Comparison of ENCODE assay signal across 12 cellular contexts in the genomic region with DNA sequence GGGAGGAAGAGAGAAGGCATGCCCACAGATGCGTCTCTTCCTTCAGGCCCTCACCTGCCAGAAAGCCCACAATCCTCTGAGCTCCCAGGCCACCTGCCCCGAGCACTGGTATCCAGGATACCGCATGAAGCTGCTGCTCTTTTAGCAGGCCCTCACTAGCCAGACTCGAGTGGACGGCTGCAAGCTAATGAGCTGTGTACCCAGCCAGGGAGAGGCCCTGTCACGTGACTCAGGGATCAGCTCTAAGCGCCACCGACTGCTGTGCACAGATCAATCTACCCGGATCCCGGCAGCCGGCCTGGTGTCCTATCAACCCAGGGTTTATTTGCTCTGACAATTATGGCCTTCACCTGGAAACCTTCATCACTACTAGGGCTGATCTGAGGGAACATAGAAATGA. TPM values are rescaled to one million over a fixed set of nuclear protein-coding genes. Genes with fewer than 3 reads are reported as not detected.
A peak's percentile ranks its signal among the peaks of the same experiment; 100 is the strongest.
DNase-seq lines count a peak whose midpoint lies in the region; ATAC-seq and TF ChIP-seq lines count a peak whose summit lies in the region.
"Had no signal": no experiment of that assay in that cellular context is flagged by ENCODE, and none has a peak within 500 bp of the region (broad histone marks: within the 10 kb centered on the region; RNA-seq: fewer than 3 reads in every experiment).

No MANE protein-coding gene starts in this region.

- TF ChIP-seq POLR2A in breast epithelium (IDR thresholded peaks at IDR 0.05): no peak

- peak; percentile 44 for DNase-seq in DMS79 (lab: John Stamatoyannopoulos, UW)
- DNase-seq in NCI-H2029 (lab: John Stamatoyannopoulos, UW): peak; percentile 90
- DNase-seq in WERI-Rb-1: peak; percentile 81
- peak in 2 of 3 donors; percentile 64 to 69 for DNase-seq in mucosa of descending colon
- no peak for DNase-seq in SIG-M5 treated with dmso at 0.1 percent for 504 hours (lab: John Stamatoyannopoulos, UW; ENCODE audit: unreplicated experiment)
- DNase-seq in breast epithelium (ENCODE audit: low spot score in 2 of 2): no peak
- DNase-seq: activated CD8-positive, alpha-beta T cell treated with anti-CD3 and anti-CD28 coated beads, Interleukin-2, amount 10 ng/mL, durations not matched to agents 7 days and 5 days; GOT3 had no signal

- H3K9me3 ChIP-seq in WERI-Rb-1 (ENCODE audit: severe bottlenecking): no peaks in the 10 kb centered on the region
- no peaks in the 10 kb centered on the region for H3K9me3 ChIP-seq in mucosa of descending colon
- H3K9me3 ChIP-seq in breast epithelium: peaks cover 0 to under 1% of the 10 kb centered on the region in 2 donors
- H3K9me3 ChIP-seq: SJSA1 had no signal

- H3K27ac ChIP-seq in WERI-Rb-1 (no peak overlapping the region), breast epithelium (no peak overlapping the region)
- H3K27ac ChIP-seq: neural progenitor cell, SJSA1 had no signal

- H3K27me3 ChIP-seq in WERI-Rb-1 (ENCODE audit: insufficient read depth, low read depth, severe bottlenecking): peaks cover 22% of the 10 kb centered on the region
- peaks cover 0 to 16% of the 10 kb centered on the region in 2 donors for H3K27me3 ChIP-seq in breast epithelium
- H3K27me3 ChIP-seq: neural progenitor cell, SJSA1 had no signal

- TF ChIP-seq CTCF in WERI-Rb-1 (IDR thresholded peaks at IDR 0.05; ENCODE audit: low read depth, low read length) (no peak), mucosa of descending colon (IDR thresholded peaks at IDR 0.05) (no peak), breast epithelium (IDR thresholded peaks at IDR 0.05) (no peak)

- H3K4me3 ChIP-seq in WERI-Rb-1 (ENCODE audit: low read depth, low read length): no peak overlapping the region
- H3K4me3 ChIP-seq in mucosa of descending colon: no peak overlapping the region
- no peak overlapping the region for H3K4me3 ChIP-seq in breast epithelium
- H3K4me3 ChIP-seq: neural progenitor cell, SJSA1 had no signal

- H3K4me1 ChIP-seq in mucosa of descending colon (ENCODE audit: low read depth) (no peaks in the 10 kb centered on the region), breast epithelium (no peaks in the 10 kb centered on the region)
- H3K4me1 ChIP-seq: neural progenitor cell had no signal

- H3K36me3 ChIP-seq in WERI-Rb-1 (peaks cover 90% of the 10 kb centered on the region), mucosa of descending colon (ENCODE audit: low read depth) (no peaks in the 10 kb centered on the region), breast epithelium (no peaks in the 10 kb centered on the region)

- peak; percentile 82 for ATAC-seq in mucosa of descending colon
- ATAC-seq in GM19035 (IDR thresholded peaks at IDR 0.05; ENCODE audit: unreplicated experiment): no peak
- ATAC-seq in GM18858 (IDR thresholded peaks at IDR 0.05; ENCODE audit: unreplicated experiment): no peak
- ATAC-seq: activated CD8-positive, alpha-beta T cell treated with anti-CD3 and anti-CD28 coated beads, Interleukin-2, amount 10 ng/mL, durations not matched to agents 7 days and 5 days had no signal

- intact Hi-C loops in mucosa of descending colon (cut with DNase I, micrococcal nuclease) (no loop called here), breast epithelium (cut with DNase I; ENCODE audit: low total_unique reads) (no loop called here)

RNA-seq across cellular contexts. Expression of gene BCOR, which starts 39.0 kb away (rescaled TPM):
- total RNA-seq in mucosa of descending colon (10 to 100 TPM; 18.7 to 26.3 (median 23.6) TPM), breast epithelium (10 to 100 TPM; 11.7 to 28.1 (median 27.9) TPM)

Comparison
In these comparisons a context has a peak if more than half of its experiments do, and no peak if none do; other contexts are left out.
1. DNase-seq: peak in DMS79 (single experiment), NCI-H2029 (single experiment), WERI-Rb-1 (single experiment) and mucosa of descending colon (2 of 3); none in SIG-M5 treated with dmso at 0.1 percent for 504 hours (single experiment) and breast epithelium (0 of 2).